In the genomic region with DNA sequence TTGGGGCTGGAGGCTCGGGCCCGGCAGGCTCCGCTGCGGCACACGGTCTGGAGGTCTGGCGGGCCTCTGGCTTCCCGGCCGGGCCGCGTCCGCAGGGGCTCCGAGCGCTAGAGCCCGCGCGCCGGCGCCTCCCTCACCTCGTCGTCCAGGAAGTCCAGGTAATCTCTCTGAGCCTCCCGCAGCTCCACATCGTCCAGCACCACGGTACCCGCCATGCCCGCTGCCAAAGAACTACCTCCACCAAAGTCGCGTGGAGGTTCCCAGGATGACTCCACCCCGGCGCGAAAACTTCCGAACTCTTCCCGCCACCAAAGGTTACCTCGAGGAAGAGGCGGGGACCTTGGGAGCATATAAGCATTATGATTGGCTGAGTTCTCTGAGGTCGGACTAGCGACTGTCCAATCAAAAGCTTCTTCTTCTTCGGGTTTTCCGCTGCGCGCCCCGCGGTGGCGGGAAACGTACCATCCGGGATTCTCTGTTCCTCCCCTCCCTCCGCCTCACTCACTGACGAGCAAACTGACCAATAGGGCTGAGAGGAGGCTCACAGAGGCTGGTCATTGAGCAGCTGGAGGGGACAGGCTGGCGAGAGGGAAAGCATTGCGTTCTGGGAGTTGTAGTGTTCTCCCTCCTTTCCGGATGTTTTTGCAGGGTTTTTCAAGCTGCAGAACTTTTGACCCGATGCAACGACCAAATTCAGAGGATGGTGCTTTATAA, we compare ENCODE assay signal across 8 cellular contexts. TPM values are rescaled to one million over a fixed set of nuclear protein-coding genes. Genes with fewer than 3 reads are reported as not detected.
DNase-seq lines count a peak whose midpoint lies in the region; ATAC-seq, FAIRE-seq and TF ChIP-seq lines count a peak whose summit lies in the region.

A gene (minus strand): TSS at position 283 of the 714 bp plus-strand sequence. CDS start 68 bp downstream, at position 215.

- H3K36me3 ChIP-seq in heart right ventricle (peaks cover 0 to 34% (median 24%) of the 10 kb centered on the region in 9 donors), upper lobe of left lung (peaks cover 14 to 31% (median 27%) of the 10 kb centered on the region in 4 donors)

- peaks cover 37 to 54% (median 38%) of the 10 kb centered on the region in 3 donors for H3K4me1 Mint-ChIP-seq in T-cell

- H3K27me3 Mint-ChIP-seq in T-cell, result no peaks in the 10 kb centered on the region

- H3K4me1 ChIP-seq in heart right ventricle (peaks cover 0 to 31% (median 14%) of the 10 kb centered on the region in 9 donors), upper lobe of left lung (peaks cover 9 to 19% (median 14%) of the 10 kb centered on the region in 4 donors)

- 0% methylated on average over 52 of the region's 52 CpGs for WGBS in heart right ventricle, 2 donors
- 0% methylated on average over 5 to 44 of the region's 52 CpGs for WGBS in upper lobe of left lung, 2 donors

- peak within 1 kb of the TSS; percentile 66 to 98 (median 79) for H3K4me3 ChIP-seq in heart right ventricle
- H3K4me3 ChIP-seq in upper lobe of left lung, result peak within 1 kb of the TSS; percentile 86 to 94 (median 90)

- peak within 1 kb of the TSS in 1 of 3 donors; percentile 70 for H3K4me3 Mint-ChIP-seq in T-cell

- TF ChIP-seq CTCF in heart right ventricle (IDR thresholded peaks at IDR 0.05) (peak in 3 of 9 donors; percentile 4 to 25 (median 22)), upper lobe of left lung (IDR thresholded peaks at IDR 0.05) (peak in 4 of 6 experiments; percentile 18 to 51 (median 38))

- peaks cover 32% of the 10 kb centered on the region for H3K36me3 Mint-ChIP-seq in T-cell

- H3K27ac Mint-ChIP-seq in T-cell, result peak within 1 kb of the TSS in 1 of 2 donors; percentile 28

- H3K9me3 ChIP-seq in heart right ventricle (no peaks in the 10 kb centered on the region), upper lobe of left lung (no peaks in the 10 kb centered on the region)

- CTCF ChIA-PET in T-cell (lab: Charles Lee), result interaction anchor here (0.7 to 4.6 kb wide), 36 partner anchors 10 to 1263 kb away, joined by 3 to 91 read pairs (median 6); a partner anchor contains a TSS

- FAIRE-seq in GM12891 (lab: Jason Lieb, UNC), result peak; percentile 97

- no peak for TF ChIP-seq EP300 in upper lobe of left lung (IDR thresholded peaks at IDR 0.05)

- peak; percentile 82 for DNase-seq in GM12891 (ENCODE audit: insufficient read length, low spot score)
- DNase-seq in NCI-H1436 treated with DMSO at 0.1 percent for 48 hours (lab: John Stamatoyannopoulos, UW), result peak; percentile 98
- DNase-seq in T-cell, result peak; percentile 85 to 98 (median 94)
- DNase-seq in amniotic epithelial cell (ENCODE audit: low read depth), result peak; percentile 99
- peak; percentile 94 to 99 for DNase-seq in heart right ventricle
- peak; percentile 96 to 100 (median 98) for DNase-seq in posterior cingulate gyrus
- DNase-seq in upper lobe of left lung, result peak; percentile 97 to 99

- no peaks in the 10 kb centered on the region for H3K9me3 Mint-ChIP-seq in T-cell

- TF ChIP-seq POLR2A in GM12891 (IDR thresholded peaks at IDR 0.05; ENCODE audit: low read depth, low read length) (peak; percentile 72), upper lobe of left lung (IDR thresholded peaks at IDR 0.05) (peak in 1 of 4 donors; percentile 47)

- ATAC-seq in HG02840 (IDR thresholded peaks at IDR 0.05; ENCODE audit: low FRiP score, unreplicated experiment), result peak; percentile 98
- peak; percentile 95 to 98 (median 98) for ATAC-seq in T-cell (replicated peaks in 1 of 4)
- peak; percentile 100 for ATAC-seq in heart right ventricle
- peak; percentile 100 for ATAC-seq in upper lobe of left lung (ENCODE audit: low FRiP score in 2 of 2)

- H3K27ac ChIP-seq in heart right ventricle (peak within 1 kb of the TSS in 9 of 10 donors; percentile 56 to 79 (median 64)), upper lobe of left lung (peak within 1 kb of the TSS; percentile 66 to 79 (median 76))

- POLR2A ChIA-PET in T-cell (lab: Charles Lee), result interaction anchor here (0.6 to 2.1 kb wide), 15 partner anchors 12 to 299 kb away, joined by 3 to 17 read pairs (median 5); a partner anchor contains a TSS

- intact Hi-C loops in heart right ventricle (cut with DNase I), result loop anchor here in 9 of 10 donors (1.0 to 10.0 kb wide), 11 partner anchors 78 to 380 kb away; a partner anchor contains a TSS
- intact Hi-C loops in posterior cingulate gyrus (cut with DNase I), result loop anchor here (1.0 to 10.0 kb wide), 4 partner anchors 78 to 378 kb away; a partner anchor contains a TSS

- H3K27me3 ChIP-seq in heart right ventricle (no peaks in the 10 kb centered on the region), upper lobe of left lung (no peaks in the 10 kb centered on the region)

TF ChIP-seq in GM12891, 5 proteins besides CTCF, POLR2A, EP300 and RAD21:
- TF ChIP-seq TAF1 (IDR thresholded peaks at IDR 0.05; ENCODE audit: low read depth, low read length), result peak; percentile 26; the same call in 1 of the 2 replicates
- peak; percentile 22; the same call in 1 of the 2 replicates for TF ChIP-seq POU2F2 (IDR thresholded peaks at IDR 0.05; ENCODE audit: low read depth, low read length)
- TF ChIP-seq SPI1 (IDR thresholded peaks at IDR 0.05; ENCODE audit: low read depth, low read length), result 0 out of 2 replicates have a peak, but pooled peaks have one; percentile 53
- no peak for TF ChIP-seq PAX5 (IDR thresholded peaks at IDR 0.05; ENCODE audit: insufficient read depth, low read length, severe bottlenecking)
- peak; percentile 80 for TF ChIP-seq POLR2AphosphoS5 (IDR thresholded peaks at IDR 0.05; ENCODE audit: low read depth, low read length)

RNA-seq across cellular contexts. Expression of the gene that starts here (rescaled TPM):
- polyA plus RNA-seq in GM12891 (2012; ENCODE audit: low read depth, missing spikeins), result 107 TPM
- total RNA-seq in T-cell, result 10 to 100 TPM; 22.9 to 52.1 (median 47.5) TPM
- 10 to 100 TPM; 18.0 to 28.5 (median 25.9) TPM for total RNA-seq in heart right ventricle
- 10 to 100 TPM in 1 of 2 donors, 1 to 10 TPM in 1; 9.7 to 29.7 TPM for polyA plus RNA-seq in heart right ventricle
- 10 to 100 TPM; 20.4 to 35.9 (median 28.2) TPM for total RNA-seq in upper lobe of left lung

Comparison
In these comparisons a context has a peak if more than half of its experiments do, and no peak if none do; other contexts are left out.
1. Peak in every context shown above with its lines: DNase-seq, ATAC-seq, H3K4me3 ChIP-seq and H3K27ac ChIP-seq.